ENCODE assay signal across 2 cellular contexts in genomic region chr12:54015210-54015931, GRCh38.
TF ChIP-seq lines count a peak whose summit lies in the region.

No MANE protein-coding gene starts in this region.

TF ChIP-seq in GM23338, 12 proteins besides CTCF, POLR2A, EP300 and RAD21:
- TF ChIP-seq ZNF114 (CRISPR knock-in tag; IDR thresholded peaks at IDR 0.05) (no peak), ZNF462 (CRISPR knock-in tag; IDR thresholded peaks at IDR 0.05) (no peak), ETS1 (IDR thresholded peaks at IDR 0.05) (no peak), CREB1 (CRISPR knock-in tag; IDR thresholded peaks at IDR 0.05; ENCODE audit: low read depth) (no peak), EZH2phosphoT487 (IDR thresholded peaks at IDR 0.05; ENCODE audit: unreplicated experiment) (peak; percentile 50), NANOG (IDR thresholded peaks at IDR 0.05; ENCODE audit: borderline replicate concordance) (no peak), STAT1 (IDR thresholded peaks at IDR 0.05; ENCODE audit: unreplicated experiment) (no peak), REST (IDR thresholded peaks at IDR 0.05; ENCODE audit: unreplicated experiment) (no peak), POLR2AphosphoS5 (IDR thresholded peaks at IDR 0.05; ENCODE audit: low read depth) (no peak)

TF ChIP-seq in H1, 55 proteins besides CTCF, POLR2A, EP300 and RAD21:
- TF ChIP-seq TAF7 (optimal IDR thresholded peaks at IDR 0.05; ENCODE audit: borderline replicate concordance, low read depth, low read length), result no peak
- TF ChIP-seq CBX8 (IDR thresholded peaks at IDR 0.05; ENCODE audit: borderline replicate concordance, low read depth, low read length), result peak; percentile 69; the same call in 1 of the 2 replicates
- no peak for TF ChIP-seq CHD2 (IDR thresholded peaks at IDR 0.05; ENCODE audit: low read length)
- TF ChIP-seq RNF2 (IDR thresholded peaks at IDR 0.05; ENCODE audit: borderline replicate concordance, low read depth, low read length, missing control alignments, poor library complexity, severe bottlenecking), result peak; percentile 86
- no peak for TF ChIP-seq CEBPB (IDR thresholded peaks at IDR 0.05; ENCODE audit: low read depth, low read length)
- no peak for TF ChIP-seq CREB1 (IDR thresholded peaks at IDR 0.05)
- no peak for TF ChIP-seq ATF3 (IDR thresholded peaks at IDR 0.05; ENCODE audit: insufficient read depth, low read depth, low read length)
- no peak for TF ChIP-seq ATF2 (IDR thresholded peaks at IDR 0.05; ENCODE audit: low read length)
- TF ChIP-seq SUZ12 (IDR thresholded peaks at IDR 0.05; ENCODE audit: low read length), result peak; percentile 53
- TF ChIP-seq TAF1 (IDR thresholded peaks at IDR 0.05; ENCODE audit: low read depth, low read length), result no peak
- TF ChIP-seq POU5F1 (IDR thresholded peaks at IDR 0.05; ENCODE audit: low read depth, low read length), result no peak
- no peak for TF ChIP-seq HDAC6 (IDR thresholded peaks at IDR 0.05; ENCODE audit: low read depth, low read length)
- no peak for TF ChIP-seq MAFK (IDR thresholded peaks at IDR 0.05; ENCODE audit: low read depth, low read length)
- no peak for TF ChIP-seq POLR2AphosphoS5 (IDR thresholded peaks at IDR 0.05; ENCODE audit: low read depth, low read length)
- peak; percentile 55 for TF ChIP-seq EZH2 (IDR thresholded peaks at IDR 0.05; ENCODE audit: low read depth, low read length, severe bottlenecking)
